10 cellular contexts compared by ENCODE assay signal in genomic region chr18:79523221-79523737, GRCh38.
DNase-seq lines count a peak whose midpoint lies in the region; ATAC-seq and TF ChIP-seq lines count a peak whose summit lies in the region.
"Had no signal": no experiment of that assay in that cellular context is flagged by ENCODE, and none has a peak within 500 bp of the region (broad histone marks: within the 10 kb centered on the region; RNA-seq: fewer than 3 reads in every experiment).

No MANE protein-coding gene starts in this region.

- peak overlapping the region; percentile 60 for H3K4me3 Mint-ChIP-seq in activated CD8-positive, alpha-beta T cell treated with anti-CD3 and anti-CD28 coated beads, Interleukin-2, amount 10 ng/mL, durations not matched to agents 7 days and 5 days
- no peak overlapping the region for H3K4me3 Mint-ChIP-seq in neural progenitor cell

- H3K9ac ChIP-seq in neural progenitor cell = no peak overlapping the region

- no peaks in the 10 kb centered on the region for H3F3A ChIP-seq in neural progenitor cell (ENCODE audit: low read depth)

- POLR2A ChIA-PET in activated CD8-positive, alpha-beta T cell treated with anti-CD3 and anti-CD28 coated beads, Interleukin-2, amount 10 ng/mL, durations not matched to agents 7 days and 5 days (lab: Charles Lee) = interaction anchor here (1.3 to 2.3 kb wide), 3 partner anchors 118 to 125 kb away, joined by 6 to 12 read pairs (median 10); no protein-coding TSS in a partner anchor

- H3K36me3 ChIP-seq in neural progenitor cell (no peaks in the 10 kb centered on the region), uterus (no peaks in the 10 kb centered on the region)
- H3K36me3 ChIP-seq: HAP-1 had no signal

- CTCF ChIA-PET in activated CD8-positive, alpha-beta T cell treated with anti-CD3 and anti-CD28 coated beads, Interleukin-2, amount 10 ng/mL, durations not matched to agents 7 days and 5 days (lab: Charles Lee) = interaction anchor here (0.8 to 2.8 kb wide), 11 partner anchors 16 to 146 kb away, joined by 3 to 17 read pairs (median 4); partner anchors contain the start of gene NFATC1

- peaks cover 10% of the 10 kb centered on the region for H3K36me3 Mint-ChIP-seq in activated CD8-positive, alpha-beta T cell treated with anti-CD3 and anti-CD28 coated beads, Interleukin-2, amount 10 ng/mL, durations not matched to agents 7 days and 5 days (ENCODE audit: low read depth)
- H3K36me3 Mint-ChIP-seq in neural progenitor cell = no peaks in the 10 kb centered on the region

- H3K4me2 ChIP-seq in neural progenitor cell = no peak overlapping the region

- peaks cover 66% of the 10 kb centered on the region for H3K4me1 Mint-ChIP-seq in activated CD8-positive, alpha-beta T cell treated with anti-CD3 and anti-CD28 coated beads, Interleukin-2, amount 10 ng/mL, durations not matched to agents 7 days and 5 days (ENCODE audit: low read depth)
- peaks cover 22% of the 10 kb centered on the region for H3K4me1 Mint-ChIP-seq in neural progenitor cell

- H3K9me3 Mint-ChIP-seq in activated CD8-positive, alpha-beta T cell treated with anti-CD3 and anti-CD28 coated beads, Interleukin-2, amount 10 ng/mL, durations not matched to agents 7 days and 5 days (ENCODE audit: insufficient read depth) = no peaks in the 10 kb centered on the region
- H3K9me3 Mint-ChIP-seq in neural progenitor cell = no peaks in the 10 kb centered on the region

- DNase-seq in activated CD8-positive, alpha-beta T cell treated with anti-CD3 and anti-CD28 coated beads, Interleukin-2, amount 10 ng/mL, durations not matched to agents 7 days and 5 days = peak; percentile 54
- DNase-seq in neural progenitor cell (ENCODE audit: low spot score) (no peak), left ventricle myocardium superior (no peak), posterior vena cava (ENCODE audit: low spot score) (no peak), cortex of kidney (lab: John Stamatoyannopoulos, UW) (no peak), uterus (no peak)

- H3K9me3 ChIP-seq in neural progenitor cell (ENCODE audit: low read depth) (no peaks in the 10 kb centered on the region), uterus (no peaks in the 10 kb centered on the region)
- H3K9me3 ChIP-seq: body of pancreas, HAP-1 had no signal

- intact Hi-C loops in left ventricle myocardium superior (cut with micrococcal nuclease) = no loop called here
- intact Hi-C loops in posterior vena cava (cut with DNase I) = loop anchor here in 1 of 2 donors (10.0 kb wide), 1 partner anchor 122 kb away; no protein-coding TSS in a partner anchor
- intact Hi-C loops in uterus (cut with DNase I; ENCODE audit: low total_unique reads) = no loop called here

- H3K79me2 ChIP-seq in neural progenitor cell (ENCODE audit: low read depth) = no peaks in the 10 kb centered on the region

- no peaks in the 10 kb centered on the region for H3K4me1 ChIP-seq in neural progenitor cell
- peaks cover 0 to 8% of the 10 kb centered on the region in 2 donors for H3K4me1 ChIP-seq in uterus
- H3K4me1 ChIP-seq: body of pancreas, HAP-1 had no signal

- no peak overlapping the region for H2AFZ ChIP-seq in neural progenitor cell (replicated peaks)

- TF ChIP-seq CTCF in neural progenitor cell (IDR thresholded peaks at IDR 0.05) (no peak), uterus (IDR thresholded peaks at IDR 0.05) (no peak)

- H3K27me3 ChIP-seq in neural progenitor cell = peaks cover 1% of the 10 kb centered on the region
- no peaks in the 10 kb centered on the region for H3K27me3 ChIP-seq in uterus
- H3K27me3 ChIP-seq: body of pancreas had no signal

- peak; percentile 3 for TF ChIP-seq POLR2A in GM19193 (IDR thresholded peaks at IDR 0.05; ENCODE audit: extremely low read depth, insufficient read depth, insufficient read length)
- TF ChIP-seq POLR2A in uterus (IDR thresholded peaks at IDR 0.05) = no peak

- H3K27ac ChIP-seq in neural progenitor cell = no peak overlapping the region
- H3K27ac ChIP-seq in uterus = no peak overlapping the region
- H3K27ac ChIP-seq: body of pancreas had no signal

- H3K4me3 ChIP-seq in neural progenitor cell = no peak overlapping the region
- no peak overlapping the region for H3K4me3 ChIP-seq in uterus
- H3K4me3 ChIP-seq: body of pancreas, HAP-1 had no signal

- no peaks in the 10 kb centered on the region for H3K27me3 Mint-ChIP-seq in activated CD8-positive, alpha-beta T cell treated with anti-CD3 and anti-CD28 coated beads, Interleukin-2, amount 10 ng/mL, durations not matched to agents 7 days and 5 days (ENCODE audit: low read depth)
- peaks cover 3% of the 10 kb centered on the region for H3K27me3 Mint-ChIP-seq in neural progenitor cell (ENCODE audit: insufficient read depth, low read depth)

- ATAC-seq in HG03103 (IDR thresholded peaks at IDR 0.05; ENCODE audit: low read depth, unreplicated experiment) (peak; percentile 22), left ventricle myocardium superior (no peak)
- ATAC-seq in activated CD8-positive, alpha-beta T cell treated with anti-CD3 and anti-CD28 coated beads, Interleukin-2, amount 10 ng/mL, durations not matched to agents 7 days and 5 days = peak; percentile 45
- ATAC-seq: body of pancreas had no signal

- H3K27ac Mint-ChIP-seq in activated CD8-positive, alpha-beta T cell treated with anti-CD3 and anti-CD28 coated beads, Interleukin-2, amount 10 ng/mL, durations not matched to agents 7 days and 5 days = peak overlapping the region; percentile 97
- peak overlapping the region; percentile 57 for H3K27ac Mint-ChIP-seq in neural progenitor cell

- H4K20me1 ChIP-seq in neural progenitor cell (ENCODE audit: low read depth) = no peaks in the 10 kb centered on the region
